20 cellular contexts compared by ENCODE assay signal in genomic region chr3:176147251-176147650, GRCh38.
DNase-seq lines count a peak whose midpoint lies in the region; ATAC-seq, FAIRE-seq and TF ChIP-seq lines count a peak whose summit lies in the region.
"Had no signal": no experiment of that assay in that cellular context is flagged by ENCODE, and none has a peak within 500 bp of the region (broad histone marks: within the 10 kb centered on the region; RNA-seq: fewer than 3 reads in every experiment).

No MANE protein-coding gene starts in this region.

- ATAC-seq in HG03280 (IDR thresholded peaks at IDR 0.05; ENCODE audit: unreplicated experiment) (no peak), gastrocnemius medialis (no peak)
- ATAC-seq: A549; activated CD4-positive, CD25-positive, alpha-beta regulatory T cell treated with anti-CD3 and anti-CD28 coated beads, Interleukin-2, amount 50 U/mL, for 24 hours; naive thymus-derived CD8-positive, alpha-beta T cell had no signal

- no peaks in the 10 kb centered on the region for H3K27me3 ChIP-seq in gastrocnemius medialis
- H3K27me3 ChIP-seq: breast epithelium had no signal

- H3K4me3 Mint-ChIP-seq in activated naive CD8-positive, alpha-beta T cell treated with anti-CD3 and anti-CD28 coated beads for 36 hours, result no peak overlapping the region
- H3K4me3 Mint-ChIP-seq: activated naive CD4-positive, alpha-beta T cell treated with anti-CD3 and anti-CD28 coated beads, Interleukin-2, amount 50 U/mL, for 24 hours; CD8-positive, alpha-beta memory T cell; naive thymus-derived CD8-positive, alpha-beta T cell had no signal

- no peak overlapping the region for H3K27ac Mint-ChIP-seq in activated naive CD8-positive, alpha-beta T cell treated with anti-CD3 and anti-CD28 coated beads for 36 hours
- H3K27ac Mint-ChIP-seq: activated naive CD4-positive, alpha-beta T cell treated with anti-CD3 and anti-CD28 coated beads, Interleukin-2, amount 50 U/mL, for 24 hours; CD8-positive, alpha-beta memory T cell; naive thymus-derived CD8-positive, alpha-beta T cell had no signal

- no peaks in the 10 kb centered on the region for H3K4me1 ChIP-seq in gastrocnemius medialis
- H3K4me1 ChIP-seq: A549, breast epithelium had no signal

- H3K4me3 ChIP-seq in coronary artery (no peak overlapping the region), gastrocnemius medialis (no peak overlapping the region)
- H3K4me3 ChIP-seq: A549, breast epithelium had no signal

- intact Hi-C loops in gastrocnemius medialis (cut with DNase I; ENCODE audit: low total_unique reads), result no loop called here

- H3K27ac ChIP-seq in coronary artery (no peak overlapping the region), gastrocnemius medialis (no peak overlapping the region)
- H3K27ac ChIP-seq: A549, breast epithelium, HL-60 had no signal

- no peak for TF ChIP-seq POLR2A in gastrocnemius medialis (IDR thresholded peaks at IDR 0.05)

- H3K9me3 ChIP-seq in gastrocnemius medialis, result no peaks in the 10 kb centered on the region
- H3K9me3 ChIP-seq: A549, breast epithelium had no signal

- no peaks in the 10 kb centered on the region for H3K36me3 ChIP-seq in gastrocnemius medialis
- H3K36me3 ChIP-seq: breast epithelium had no signal

- FAIRE-seq in frontal cortex (lab: Jason Lieb, UNC), result peak; percentile 93
- FAIRE-seq: A549, GM18507 had no signal

- TF ChIP-seq CTCF in coronary artery (IDR thresholded peaks at IDR 0.05) (no peak), gastrocnemius medialis (IDR thresholded peaks at IDR 0.05 in 4 of 5, conservative IDR thresholded peaks at IDR 0.05 in 1 of 5) (no peak)

- DNase-seq in Ammon's horn (ENCODE audit: low spot score), result peak; percentile 71
- DNase-seq in NCI-H1417 (lab: John Stamatoyannopoulos, UW), result peak; percentile 86 to 99 (median 86)
- peak; percentile 67 for DNase-seq in NCI-H2196 treated with DMSO at 0.1 percent for 48 hours (lab: John Stamatoyannopoulos, UW; ENCODE audit: unreplicated experiment)
- DNase-seq in frontal cortex (ENCODE audit: low spot score in 2 of 2), result peak in 1 of 2 donors; percentile 6
- no peak for DNase-seq in coronary artery (ENCODE audit: low spot score)
- no peak for DNase-seq in gastrocnemius medialis
- DNase-seq in activated naive CD8-positive, alpha-beta T cell treated with anti-CD3 and anti-CD28 coated beads for 36 hours, result no peak
- DNase-seq: CD8-positive, alpha-beta memory T cell; KBM-7; naive thymus-derived CD8-positive, alpha-beta T cell; NCI-H226; RPMI8226; T-helper 2 cell had no signal

- no peaks in the 10 kb centered on the region for H3K27me3 Mint-ChIP-seq in activated naive CD8-positive, alpha-beta T cell treated with anti-CD3 and anti-CD28 coated beads for 36 hours
- H3K27me3 Mint-ChIP-seq: activated naive CD4-positive, alpha-beta T cell treated with anti-CD3 and anti-CD28 coated beads, Interleukin-2, amount 50 U/mL, for 24 hours; CD8-positive, alpha-beta memory T cell; naive thymus-derived CD8-positive, alpha-beta T cell had no signal

- no peaks in the 10 kb centered on the region for H3K4me1 Mint-ChIP-seq in activated naive CD8-positive, alpha-beta T cell treated with anti-CD3 and anti-CD28 coated beads for 36 hours
- H3K4me1 Mint-ChIP-seq: activated naive CD4-positive, alpha-beta T cell treated with anti-CD3 and anti-CD28 coated beads, Interleukin-2, amount 50 U/mL, for 24 hours; CD8-positive, alpha-beta memory T cell; naive thymus-derived CD8-positive, alpha-beta T cell had no signal

- in situ Hi-C loops in gastrocnemius medialis (cut with MboI; ENCODE audit: low sequenced_read_pairs in 4 of 4), result no loop called here

- H3K9me3 Mint-ChIP-seq in activated naive CD8-positive, alpha-beta T cell treated with anti-CD3 and anti-CD28 coated beads for 36 hours, result no peaks in the 10 kb centered on the region

- no peaks in the 10 kb centered on the region for H3K36me3 Mint-ChIP-seq in activated naive CD8-positive, alpha-beta T cell treated with anti-CD3 and anti-CD28 coated beads for 36 hours
- H3K36me3 Mint-ChIP-seq: activated naive CD4-positive, alpha-beta T cell treated with anti-CD3 and anti-CD28 coated beads, Interleukin-2, amount 50 U/mL, for 24 hours; CD8-positive, alpha-beta memory T cell; naive thymus-derived CD8-positive, alpha-beta T cell had no signal

Comparison
In these comparisons a context has a peak if more than half of its experiments do, and no peak if none do; other contexts are left out.
1. DNase-seq: peak in Ammon's horn (single experiment), NCI-H1417 (3 of 3) and NCI-H2196 treated with DMSO at 0.1 percent for 48 hours (single experiment); none in coronary artery (single experiment), gastrocnemius medialis (0 of 2) and activated naive CD8-positive, alpha-beta T cell treated with anti-CD3 and anti-CD28 coated beads for 36 hours (single experiment).